Comparison of ENCODE assay signal across 8 cellular contexts in genomic region chr3:14921034-14921616, GRCh38. TPM values are rescaled to one million over a fixed set of nuclear protein-coding genes. Genes with fewer than 3 reads are reported as not detected.
DNase-seq lines count a peak whose midpoint lies in the region; ATAC-seq and TF ChIP-seq lines count a peak whose summit lies in the region.

No MANE protein-coding gene starts in this region.

- peak; percentile 87 for DNase-seq in EH (ENCODE audit: low read depth)
- DNase-seq in HCEC 1CT, result peak; percentile 69
- DNase-seq in NCI-H128 (lab: John Stamatoyannopoulos, UW; ENCODE audit: unreplicated experiment), result peak; percentile 78
- DNase-seq in T follicular helper cell (ENCODE audit: low read depth), result peak; percentile 70
- peak; percentile 83 for DNase-seq in activated naive CD8-positive, alpha-beta T cell treated with anti-CD3 and anti-CD28 coated beads, Interleukin-2, amount 50 U/mL, for 24 hours
- peak; percentile 89 to 90 for DNase-seq in heart right ventricle
- DNase-seq in pulmonary artery endothelial cell (ENCODE audit: low read depth, low spot score), result peak; percentile 78
- peak; percentile 87 to 94 for DNase-seq in aorta

- H3K27me3 ChIP-seq in heart right ventricle (peaks cover 0 to 4% (median 0%) of the 10 kb centered on the region in 7 donors), aorta (ENCODE audit: control insufficient read depth in 1 of 2, insufficient read depth in 2 of 2, low read length in 1 of 2) (no peaks in the 10 kb centered on the region)

- 17% methylated on average over 10 of the region's 10 CpGs for WGBS in heart right ventricle, 2 donors
- WGBS in aorta, 2 donors, result 13 to 15% methylated on average over 10 of the region's 10 CpGs

- H3K36me3 Mint-ChIP-seq in activated naive CD8-positive, alpha-beta T cell treated with anti-CD3 and anti-CD28 coated beads, Interleukin-2, amount 50 U/mL, for 24 hours (ENCODE audit: low read depth), result no peaks in the 10 kb centered on the region

- H3K4me1 ChIP-seq in heart right ventricle (peaks cover 0 to 14% (median 10%) of the 10 kb centered on the region in 9 donors), aorta (ENCODE audit: control insufficient read depth in 1 of 2, insufficient read depth in 2 of 2, low read length in 2 of 2) (no peaks in the 10 kb centered on the region)

- no peak overlapping the region for H3K27ac Mint-ChIP-seq in activated naive CD8-positive, alpha-beta T cell treated with anti-CD3 and anti-CD28 coated beads, Interleukin-2, amount 50 U/mL, for 24 hours

- H3K9me3 ChIP-seq in heart right ventricle, result no peaks in the 10 kb centered on the region
- H3K9me3 ChIP-seq in aorta (ENCODE audit: control insufficient read depth, low read length), result no peaks in the 10 kb centered on the region

- H3K4me1 Mint-ChIP-seq in activated naive CD8-positive, alpha-beta T cell treated with anti-CD3 and anti-CD28 coated beads, Interleukin-2, amount 50 U/mL, for 24 hours, result no peaks in the 10 kb centered on the region

- no peak overlapping the region for H3K4me3 Mint-ChIP-seq in activated naive CD8-positive, alpha-beta T cell treated with anti-CD3 and anti-CD28 coated beads, Interleukin-2, amount 50 U/mL, for 24 hours

- peak; percentile 94 to 99 (median 98) for TF ChIP-seq CTCF in heart right ventricle (IDR thresholded peaks at IDR 0.05)

- intact Hi-C loops in heart right ventricle (cut with DNase I), result loop anchor here (1.0 to 5.0 kb wide), 8 partner anchors 129 to 254 kb away; partner anchors contain the start of gene C3orf20 (in 1 of the 10)
- intact Hi-C loops in aorta (cut with DNase I), result loop anchor here (1.0 to 5.0 kb wide), 3 partner anchors 130 to 412 kb away; no protein-coding TSS in a partner anchor

- H3K27ac ChIP-seq in heart right ventricle (peak overlapping the region in 1 of 10 donors; percentile 15), aorta (ENCODE audit: low read depth in 1 of 2, low read length in 2 of 2) (no peak overlapping the region)

- peak; percentile 90 for ATAC-seq in activated naive CD8-positive, alpha-beta T cell treated with anti-CD3 and anti-CD28 coated beads, Interleukin-2, amount 50 U/mL, for 24 hours
- ATAC-seq in heart right ventricle (peak; percentile 88 to 95 (median 92)), aorta (ENCODE audit: low FRiP score) (peak; percentile 94)

- H3K27me3 Mint-ChIP-seq in activated naive CD8-positive, alpha-beta T cell treated with anti-CD3 and anti-CD28 coated beads, Interleukin-2, amount 50 U/mL, for 24 hours, result no peaks in the 10 kb centered on the region

- H3K4me3 ChIP-seq in heart right ventricle (no peak overlapping the region), aorta (ENCODE audit: low read length in 2 of 2) (no peak overlapping the region)

- H3K36me3 ChIP-seq in heart right ventricle (peaks cover 0 to 83% (median 0%) of the 10 kb centered on the region in 9 donors), aorta (ENCODE audit: control insufficient read depth in 1 of 2, insufficient read depth in 2 of 2, low read length in 1 of 2) (no peaks in the 10 kb centered on the region)

- H3K9me3 Mint-ChIP-seq in activated naive CD8-positive, alpha-beta T cell treated with anti-CD3 and anti-CD28 coated beads, Interleukin-2, amount 50 U/mL, for 24 hours, result no peaks in the 10 kb centered on the region

RNA-seq across cellular contexts. Expression of gene NR2C2, which starts 26.3 kb away (rescaled TPM):
- total RNA-seq in heart right ventricle, result 10 to 100 TPM; 22.2 to 33.8 (median 27.6) TPM
- 1 to 10 TPM; 6.5 to 9.1 TPM for polyA plus RNA-seq in heart right ventricle
- total RNA-seq in pulmonary artery endothelial cell, result 22.5 and 30.1 TPM in 2 replicates
- 10 to 100 TPM; 51.8 to 55.7 TPM for total RNA-seq in aorta
- polyA plus RNA-seq in aorta, result 10 to 100 TPM in 1 of 2 donors, 1 to 10 TPM in 1; 4.3 to 13.0 TPM
